ENCODE assay signal across 10 cellular contexts in genomic region chr14:102138535-102138934, GRCh38. TPM values are rescaled to one million over a fixed set of nuclear protein-coding genes. Genes with fewer than 3 reads are reported as not detected.
DNase-seq lines count a peak whose midpoint lies in the region; ATAC-seq and TF ChIP-seq lines count a peak whose summit lies in the region.
"Had no signal": no experiment of that assay in that cellular context is flagged by ENCODE, and none has a peak within 500 bp of the region (broad histone marks: within the 10 kb centered on the region; RNA-seq: fewer than 3 reads in every experiment).

No MANE protein-coding gene starts in this region.

- DNase-seq in cardiac muscle cell (ENCODE audit: low read depth in 1 of 2, low spot score in 1 of 2), result no peak
- no peak for DNase-seq in cardiac septum (ENCODE audit: low spot score)
- no peak for DNase-seq in adipocyte (ENCODE audit: low read depth)
- DNase-seq in upper lobe of left lung, result no peak
- DNase-seq in HUDEP-2 (lab: John Stamatoyannopoulos, UW; ENCODE audit: unreplicated experiment in 76 of 76), result no peak
- no peak for DNase-seq in CD1c-positive myeloid dendritic cell (ENCODE audit: extremely low spot score)
- DNase-seq: central memory CD4-positive, alpha-beta T cell; IMR-90 had no signal

- peak overlapping the region; percentile 74 for H3K4me3 ChIP-seq in cardiac muscle cell
- peak overlapping the region; percentile 99 for H3K4me3 ChIP-seq in adipocyte (ENCODE audit: low read length)
- H3K4me3 ChIP-seq in liver (ENCODE audit: low read depth in 1 of 3, low read length in 3 of 3), result peak overlapping the region in 2 of 3 donors; percentile 84 to 91
- peak overlapping the region in 3 of 4 donors; percentile 76 to 89 (median 86) for H3K4me3 ChIP-seq in upper lobe of left lung

- WGBS in liver, result 28% methylated on average over 3 of the region's 3 CpGs
- WGBS in upper lobe of left lung, 2 donors, result 11 to 19% methylated on average over 3 of the region's 3 CpGs

- ATAC-seq in upper lobe of left lung (ENCODE audit: low FRiP score in 2 of 2) (no peak), GM21723 (IDR thresholded peaks at IDR 0.05; ENCODE audit: unreplicated experiment) (no peak)

- no peak for TF ChIP-seq RAD21 in liver (IDR thresholded peaks at IDR 0.05)

- H3K27ac ChIP-seq in cardiac muscle cell (no peak overlapping the region), liver (ENCODE audit: low read depth in 1 of 2, low read length in 2 of 2) (no peak overlapping the region), upper lobe of left lung (peak overlapping the region in 1 of 4 donors; percentile 96)

- peak overlapping the region; percentile 85 for H3K9ac ChIP-seq in adipocyte (ENCODE audit: low read length)
- peak overlapping the region in 1 of 2 donors; percentile 12 for H3K9ac ChIP-seq in liver (ENCODE audit: low read depth in 1 of 2, low read length in 2 of 2)

- intact Hi-C loops in cardiac septum (cut with DNase I), result loop anchor here (5.0 kb wide), 1 partner anchor 169 kb away; the partner anchor contains the start of gene MOK

- no peaks in the 10 kb centered on the region for H3K27me3 ChIP-seq in cardiac muscle cell
- no peaks in the 10 kb centered on the region for H3K27me3 ChIP-seq in adipocyte (replicated peaks; ENCODE audit: control insufficient read depth, insufficient read depth, low read length)
- no peaks in the 10 kb centered on the region for H3K27me3 ChIP-seq in liver (ENCODE audit: control insufficient read depth in 4 of 4, insufficient read depth in 4 of 4, low read length in 3 of 4)
- H3K27me3 ChIP-seq in upper lobe of left lung, result no peaks in the 10 kb centered on the region

- no peaks in the 10 kb centered on the region for H3K9me3 ChIP-seq in cardiac muscle cell (ENCODE audit: low read depth)
- H3K9me3 ChIP-seq in adipocyte (ENCODE audit: control insufficient read depth, low read length), result no peaks in the 10 kb centered on the region
- no peaks in the 10 kb centered on the region for H3K9me3 ChIP-seq in liver (ENCODE audit: control insufficient read depth in 4 of 4, low read length in 3 of 4)
- H3K9me3 ChIP-seq in upper lobe of left lung, result no peaks in the 10 kb centered on the region

- H3K36me3 ChIP-seq in cardiac muscle cell, result no peaks in the 10 kb centered on the region
- no peaks in the 10 kb centered on the region for H3K36me3 ChIP-seq in adipocyte (ENCODE audit: control insufficient read depth, insufficient read depth, low read length, severe bottlenecking)
- H3K36me3 ChIP-seq in liver (ENCODE audit: control insufficient read depth in 4 of 4, insufficient read depth in 3 of 4, low read depth in 1 of 4, low read length in 3 of 4), result no peaks in the 10 kb centered on the region
- H3K36me3 ChIP-seq in upper lobe of left lung, result no peaks in the 10 kb centered on the region

- H3K4me1 ChIP-seq in cardiac muscle cell (ENCODE audit: low read depth) (peaks cover 16% of the 10 kb centered on the region), adipocyte (ENCODE audit: control insufficient read depth, insufficient read depth, low read length) (peaks cover 11% of the 10 kb centered on the region), liver (ENCODE audit: control insufficient read depth in 4 of 4, insufficient read depth in 4 of 4, low read length in 3 of 4) (peaks cover 2 to 19% (median 16%) of the 10 kb centered on the region in 4 donors), upper lobe of left lung (peaks cover 21 to 32% (median 22%) of the 10 kb centered on the region in 4 donors)

- no peak for TF ChIP-seq CTCF in cardiac muscle cell (IDR thresholded peaks at IDR 0.05; ENCODE audit: low read depth, low read length)
- no peak for TF ChIP-seq CTCF in liver (IDR thresholded peaks at IDR 0.05; ENCODE audit: low read depth, low read length, missing input control)
- TF ChIP-seq CTCF in upper lobe of left lung (IDR thresholded peaks at IDR 0.05), result no peak

- no peak for TF ChIP-seq EP300 in upper lobe of left lung (IDR thresholded peaks at IDR 0.05)

- TF ChIP-seq POLR2A in upper lobe of left lung (IDR thresholded peaks at IDR 0.05), result no peak

TF ChIP-seq in liver, 16 proteins besides CTCF, POLR2A, EP300 and RAD21:
- TF ChIP-seq YY1 (IDR thresholded peaks at IDR 0.05), result no peak
- TF ChIP-seq NR2F2 (IDR thresholded peaks at IDR 0.05), result no peak
- no peak for TF ChIP-seq GABPA (IDR thresholded peaks at IDR 0.05 in 1 of 2, conservative IDR thresholded peaks at IDR 0.05 in 1 of 2)
- no peak for TF ChIP-seq TAF1 (conservative IDR thresholded peaks at IDR 0.05)

RNA-seq across cellular contexts. Expression of gene WDR20, which starts 1.2 kb away (rescaled TPM):
- total RNA-seq in cardiac muscle cell, result 20.5 and 24.0 TPM in 2 replicates
- polyA plus RNA-seq in cardiac muscle cell, result 25.6 and 27.0 TPM in 2 replicates
- total RNA-seq in cardiac septum, result 21.9 TPM
- 10 to 100 TPM; 15.3 to 18.5 TPM for total RNA-seq in liver
- 1 to 10 TPM; 6.5 to 6.8 TPM for polyA plus RNA-seq in liver
- 10 to 100 TPM; 16.3 to 28.8 (median 20.6) TPM for total RNA-seq in upper lobe of left lung

RNA-seq across cellular contexts. Expression of gene HSP90AA1, which starts 51.7 kb away (rescaled TPM):
- 142 and 269 TPM in 2 replicates for total RNA-seq in cardiac muscle cell
- 598 and 1,021 TPM in 2 replicates for polyA plus RNA-seq in cardiac muscle cell
- 475 TPM for total RNA-seq in cardiac septum
- total RNA-seq in liver, result 100 to 1,000 TPM; 327 to 386 TPM
- polyA plus RNA-seq in liver, result 100 to 1,000 TPM; 174 to 248 TPM
- total RNA-seq in upper lobe of left lung, result 100 to 1,000 TPM; 147 to 509 (median 258) TPM
